ENCODE assay signal across 8 cellular contexts in the genomic region with DNA sequence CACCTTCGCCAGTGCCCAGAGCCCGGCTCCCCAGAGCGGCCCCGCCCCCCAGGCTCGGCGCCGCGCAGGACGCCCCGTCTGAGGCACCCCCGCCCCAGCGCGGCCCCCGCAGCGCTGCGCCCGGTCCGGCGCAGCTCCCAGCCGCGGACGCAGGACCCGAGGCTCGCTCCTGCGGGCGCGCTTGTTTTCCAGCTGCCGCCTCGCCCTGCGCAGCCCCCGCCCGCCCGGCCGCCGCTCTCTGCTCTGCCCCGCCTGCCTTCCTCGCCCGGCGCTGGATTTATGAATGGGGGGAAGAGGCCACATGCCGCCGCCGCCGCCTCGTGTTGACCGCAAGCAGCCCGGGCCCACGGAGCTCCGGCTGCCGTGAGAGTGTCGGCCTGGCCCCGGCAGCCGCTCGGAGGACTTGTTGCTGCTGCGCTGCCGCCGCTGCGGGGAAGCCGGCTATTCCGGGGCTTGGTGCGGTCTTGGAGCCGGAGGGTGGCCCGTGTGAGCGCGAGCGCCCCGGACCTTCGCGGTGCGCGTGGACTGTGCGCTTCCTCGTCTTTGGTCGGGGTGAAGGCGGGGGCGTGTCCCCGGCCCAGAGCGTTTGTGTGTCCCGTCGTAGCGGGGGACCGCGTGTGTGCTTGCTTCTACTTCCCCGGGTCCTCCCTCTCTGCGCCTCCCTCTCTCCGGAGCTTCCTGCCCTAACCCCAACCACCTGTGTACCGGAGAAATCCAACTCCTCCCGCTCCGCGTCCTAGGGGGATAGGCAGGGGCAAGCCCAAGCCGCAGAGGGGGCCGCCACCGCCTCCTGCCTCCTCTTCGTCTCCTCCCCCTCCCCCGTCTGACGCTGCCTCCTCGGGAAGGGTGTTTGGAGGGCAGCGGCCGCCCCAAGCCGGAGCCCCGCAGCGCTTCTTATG. TPM values are rescaled to one million over a fixed set of nuclear protein-coding genes. Genes with fewer than 3 reads are reported as not detected.
DNase-seq lines count a peak whose midpoint lies in the region; ATAC-seq and TF ChIP-seq lines count a peak whose summit lies in the region.

No MANE protein-coding gene starts in this region.

- peak overlapping the region; percentile 42 for H3K4me3 ChIP-seq in GM12875 (ENCODE audit: low read depth, low read length)
- peak overlapping the region; percentile 69 for H3K4me3 ChIP-seq in effector memory CD4-positive, alpha-beta T cell (ENCODE audit: insufficient read depth, low read depth, low read length, poor library complexity, severe bottlenecking)
- peak overlapping the region; percentile 58 for H3K4me3 ChIP-seq in mucosa of descending colon

- intact Hi-C loops in activated CD4-positive, alpha-beta memory T cell treated with anti-CD3 and anti-CD28 coated beads for 36 hours (cut with micrococcal nuclease), result loop anchor here (1.0 to 10.0 kb wide), 3 partner anchors 127 to 424 kb away; a partner anchor contains a TSS
- intact Hi-C loops in mucosa of descending colon (cut with DNase I, micrococcal nuclease), result no loop called here

- H3K36me3 Mint-ChIP-seq in activated CD4-positive, alpha-beta memory T cell treated with anti-CD3 and anti-CD28 coated beads for 36 hours, result peaks cover 5% of the 10 kb centered on the region

- POLR2A ChIA-PET in activated CD4-positive, alpha-beta memory T cell treated with anti-CD3 and anti-CD28 coated beads for 36 hours (lab: Charles Lee), result interaction anchor here (0.8 to 2.9 kb wide), 5 partner anchors 26 to 128 kb away, joined by 3 to 16 read pairs (median 4); a partner anchor contains a TSS

- H3K4me3 Mint-ChIP-seq in activated CD4-positive, alpha-beta memory T cell treated with anti-CD3 and anti-CD28 coated beads for 36 hours, result peak overlapping the region; percentile 88

- peaks cover 31% of the 10 kb centered on the region for H3K4me1 ChIP-seq in effector memory CD4-positive, alpha-beta T cell (ENCODE audit: control insufficient read depth, insufficient read depth, low read length, poor library complexity, severe bottlenecking)
- H3K4me1 ChIP-seq in mucosa of descending colon (ENCODE audit: low read depth), result peaks cover 11% of the 10 kb centered on the region

- CTCF ChIA-PET in activated CD4-positive, alpha-beta memory T cell treated with anti-CD3 and anti-CD28 coated beads for 36 hours (lab: Charles Lee), result interaction anchor here (1.4 to 19.7 kb wide), 5 partner anchors 8 to 250 kb away, joined by 4 to 920 read pairs (median 98); a partner anchor contains a TSS

- TF ChIP-seq CTCF in GM12875 (IDR thresholded peaks at IDR 0.05; ENCODE audit: borderline replicate concordance, insufficient read depth, low read depth, low read length), result no peak
- no peak for TF ChIP-seq CTCF in mucosa of descending colon (IDR thresholded peaks at IDR 0.05)

- peaks cover 56% of the 10 kb centered on the region for H3K4me1 Mint-ChIP-seq in activated CD4-positive, alpha-beta memory T cell treated with anti-CD3 and anti-CD28 coated beads for 36 hours (ENCODE audit: low read depth)

- ATAC-seq in HG02759 (IDR thresholded peaks at IDR 0.05; ENCODE audit: unreplicated experiment) (peak; percentile 30), mucosa of descending colon (peak; percentile 48), GM18520 (IDR thresholded peaks at IDR 0.05; ENCODE audit: unreplicated experiment) (no peak)

- no peaks in the 10 kb centered on the region for H3K36me3 ChIP-seq in effector memory CD4-positive, alpha-beta T cell (ENCODE audit: control insufficient read depth, insufficient read depth, low read length)
- no peaks in the 10 kb centered on the region for H3K36me3 ChIP-seq in mucosa of descending colon (ENCODE audit: low read depth)

- no peaks in the 10 kb centered on the region for H3K27me3 ChIP-seq in effector memory CD4-positive, alpha-beta T cell (replicated peaks; ENCODE audit: control insufficient read depth, insufficient read depth, low read length, poor library complexity, severe bottlenecking)

- H3K27ac ChIP-seq in effector memory CD4-positive, alpha-beta T cell (ENCODE audit: insufficient read depth, low read length, poor library complexity, severe bottlenecking), result peak overlapping the region; percentile 62

- no peaks in the 10 kb centered on the region for H3K27me3 Mint-ChIP-seq in activated CD4-positive, alpha-beta memory T cell treated with anti-CD3 and anti-CD28 coated beads for 36 hours

- peak; percentile 31 for DNase-seq in NCI-H510A (lab: John Stamatoyannopoulos, UW)
- peak; percentile 70 for DNase-seq in activated CD4-positive, alpha-beta memory T cell treated with anti-CD3 and anti-CD28 coated beads for 36 hours
- peak; percentile 26 to 50 (median 39) for DNase-seq in effector memory CD4-positive, alpha-beta T cell
- DNase-seq in mucosa of descending colon, result peak; percentile 73 to 84 (median 79)
- peak; percentile 46 for DNase-seq in stimulated activated naive CD4-positive, alpha-beta T cell treated with Interleukin-2 at 50 U/mL for 16 hours (lab: John Stamatoyannopoulos, UW)

- H3K9me3 Mint-ChIP-seq in activated CD4-positive, alpha-beta memory T cell treated with anti-CD3 and anti-CD28 coated beads for 36 hours, result no peaks in the 10 kb centered on the region

- H3K9me3 ChIP-seq in effector memory CD4-positive, alpha-beta T cell (ENCODE audit: control insufficient read depth, low read length), result no peaks in the 10 kb centered on the region
- H3K9me3 ChIP-seq in mucosa of descending colon, result no peaks in the 10 kb centered on the region

- peak overlapping the region; percentile 84 for H3K27ac Mint-ChIP-seq in activated CD4-positive, alpha-beta memory T cell treated with anti-CD3 and anti-CD28 coated beads for 36 hours

RNA-seq across cellular contexts. Expression of a gene that starts 0.7 kb away (rescaled TPM):
- 10 to 100 TPM; 15.0 to 15.1 TPM for total RNA-seq in activated CD4-positive, alpha-beta memory T cell treated with anti-CD3 and anti-CD28 coated beads for 36 hours
- total RNA-seq in mucosa of descending colon, result 10 to 100 TPM in 1 of 3 donors, 1 to 10 TPM in 2; 4.9 to 12.8 (median 8.0) TPM
